ENCODE assay signal across 17 cellular contexts in the genomic region with DNA sequence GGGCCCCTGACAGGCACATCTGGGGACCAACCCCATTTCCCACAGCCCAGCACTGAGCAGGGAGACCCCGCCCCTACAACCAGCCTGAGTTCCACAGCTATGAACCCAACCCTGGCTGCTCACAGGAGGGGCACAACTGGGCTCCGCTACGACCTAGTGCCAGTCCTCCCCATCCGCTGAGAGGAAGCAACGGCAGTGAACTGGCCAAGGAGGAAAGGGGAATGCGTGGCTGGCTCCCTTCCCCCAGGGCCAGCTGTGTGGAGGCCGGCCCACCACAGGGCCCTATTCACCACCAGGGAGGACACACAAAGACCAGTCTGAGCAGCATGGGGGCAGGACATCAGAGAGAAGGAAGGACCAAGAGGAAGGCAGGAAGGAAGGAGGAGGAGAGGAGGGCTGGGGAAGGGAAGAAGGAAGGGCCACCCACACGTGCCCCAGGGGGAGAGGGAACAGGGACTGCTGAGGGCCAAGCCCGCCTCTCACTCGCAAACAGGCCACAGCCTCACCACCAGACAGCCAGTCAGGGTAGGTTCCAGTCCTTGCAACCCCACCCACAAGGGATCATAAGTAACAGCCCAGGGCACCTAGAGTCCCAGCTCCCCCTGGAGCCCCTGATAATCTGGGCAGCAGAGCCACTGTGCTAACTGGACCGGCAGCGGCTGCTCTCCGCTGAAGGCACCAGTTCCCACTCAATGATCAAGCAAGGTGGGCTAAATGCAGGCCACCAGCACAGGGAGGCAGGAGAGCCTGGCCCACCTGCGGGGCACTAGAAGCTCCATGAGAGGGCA. TPM values are rescaled to one million over a fixed set of nuclear protein-coding genes. Genes with fewer than 3 reads are reported as not detected.
DNase-seq lines count a peak whose midpoint lies in the region; TF ChIP-seq lines count a peak whose summit lies in the region.
"Had no signal": no experiment of that assay in that cellular context is flagged by ENCODE, and none has a peak within 500 bp of the region (broad histone marks: within the 10 kb centered on the region; RNA-seq: fewer than 3 reads in every experiment).

No MANE protein-coding gene starts in this region.

- WGBS in prostate gland = 74% methylated on average over 14 of the region's 14 CpGs

- no peak overlapping the region for H3K4me3 ChIP-seq in prostate gland
- H3K4me3 ChIP-seq: HAP-1, SJSA1 had no signal

- no peaks in the 10 kb centered on the region for H3K9me3 ChIP-seq in prostate gland
- H3K9me3 ChIP-seq: HAP-1, SJSA1 had no signal

- TF ChIP-seq POLR2A in prostate gland (IDR thresholded peaks at IDR 0.05) = no peak

- intact Hi-C loops in prostate gland (cut with DNase I) = no loop called here

- H3K4me1 ChIP-seq in prostate gland (replicated peaks) = no peaks in the 10 kb centered on the region
- H3K4me1 ChIP-seq: HAP-1, SJSA1 had no signal

- no peak for TF ChIP-seq CTCF in prostate gland (IDR thresholded peaks at IDR 0.05)

- H3K27ac ChIP-seq in prostate gland = no peak overlapping the region
- H3K27ac ChIP-seq: SJSA1 had no signal

- DNase-seq in ELF-1 (ENCODE audit: low read depth, low spot score) (peak; percentile 47), dermis blood vessel endothelial cell (peak; percentile 53), nucleus accumbens (lab: John Stamatoyannopoulos, UW) (peak in 43 of 56 donors; percentile 5 to 72 (median 39)), prostate gland (ENCODE audit: low spot score) (no peak), HPDE6-E6E7 (ENCODE audit: extremely low spot score) (no peak), NCI-H69 (lab: John Stamatoyannopoulos, UW) (no peak)
- DNase-seq: activated CD4-positive, alpha-beta T cell treated with anti-CD3 and anti-CD28 coated beads for 48 hours; activated naive CD4-positive, alpha-beta T cell treated with anti-CD3 and anti-CD28 coated beads for 36 hours; effector CD8-positive, alpha-beta T cell; MM.1S; naive thymus-derived CD4-positive, alpha-beta T cell; NCI-H187; NCI-H524 treated with DMSO at 0.1 percent for 48 hours; PC-3; retina had no signal

- peaks cover 54 to 78% of the 10 kb centered on the region in 2 donors for H3K36me3 ChIP-seq in prostate gland

- H3K27me3 ChIP-seq in prostate gland (replicated peaks; ENCODE audit: insufficient read depth) = no peaks in the 10 kb centered on the region
- H3K27me3 ChIP-seq: SJSA1 had no signal

RNA-seq across cellular contexts. Expression of gene GAL3ST1, which starts 8.5 kb away (rescaled TPM):
- total RNA-seq in dermis blood vessel endothelial cell (0.05 and 0.17 TPM in 2 replicates), prostate gland (1 to 10 TPM; 1.1 to 9.7 TPM)
- total RNA-seq: PC-3, SJSA1 had no signal

RNA-seq across cellular contexts. Expression of gene PES1, which starts 8.7 kb away (rescaled TPM):
- total RNA-seq in dermis blood vessel endothelial cell = 67.2 and 98.6 TPM in 2 replicates
- total RNA-seq in prostate gland = 10 to 100 TPM; 41.1 to 79.5 TPM

RNA-seq across cellular contexts. Expression of gene TCN2, which starts 24.0 kb away (rescaled TPM):
- total RNA-seq in dermis blood vessel endothelial cell = 63.1 and 101 TPM in 2 replicates
- 10 to 100 TPM; 16.7 to 40.7 TPM for total RNA-seq in prostate gland

RNA-seq across cellular contexts. Expression of gene SEC14L6, which starts 36.4 kb away (rescaled TPM):
- total RNA-seq in dermis blood vessel endothelial cell (0.05 and 0.34 TPM in 2 replicates), prostate gland (10 to 100 TPM in 1 of 2 donors, under 1 TPM in 1; 0.23 to 22.9 TPM)
- total RNA-seq: activated naive CD4-positive, alpha-beta T cell treated with anti-CD3 and anti-CD28 coated beads for 36 hours; naive thymus-derived CD4-positive, alpha-beta T cell; PC-3; SJSA1 had no signal

RNA-seq across cellular contexts. Expression of gene SLC35E4, which starts 52.6 kb away (rescaled TPM):
- 30.8 and 40.7 TPM in 2 replicates for total RNA-seq in dermis blood vessel endothelial cell
- total RNA-seq in prostate gland = 10 to 100 TPM in 1 of 2 donors, 1 to 10 TPM in 1; 4.6 to 10.5 TPM

Comparison
In these comparisons a context has a peak if more than half of its experiments do, and no peak if none do; other contexts are left out.
1. DNase-seq: peak in ELF-1 (single experiment), dermis blood vessel endothelial cell (single experiment) and nucleus accumbens (43 of 56); none in prostate gland (single experiment), HPDE6-E6E7 (single experiment) and NCI-H69 (single experiment).